In genomic region chr19:51019544-51019925, GRCh38 we compare ENCODE assay signal across 11 cellular contexts. TPM values are rescaled to one million over a fixed set of nuclear protein-coding genes. Genes with fewer than 3 reads are reported as not detected.
DNase-seq lines count a peak whose midpoint lies in the region; ATAC-seq and TF ChIP-seq lines count a peak whose summit lies in the region.
"Had no signal": no experiment of that assay in that cellular context is flagged by ENCODE, and none has a peak within 500 bp of the region (broad histone marks: within the 10 kb centered on the region; RNA-seq: fewer than 3 reads in every experiment).

A gene with protein sequence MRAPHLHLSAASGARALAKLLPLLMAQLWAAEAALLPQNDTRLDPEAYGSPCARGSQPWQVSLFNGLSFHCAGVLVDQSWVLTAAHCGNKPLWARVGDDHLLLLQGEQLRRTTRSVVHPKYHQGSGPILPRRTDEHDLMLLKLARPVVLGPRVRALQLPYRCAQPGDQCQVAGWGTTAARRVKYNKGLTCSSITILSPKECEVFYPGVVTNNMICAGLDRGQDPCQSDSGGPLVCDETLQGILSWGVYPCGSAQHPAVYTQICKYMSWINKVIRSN (minus strand): TSS chr19:51019709. CDS start chr19:51019130, 579 bp downstream.

- peak within 1 kb of the TSS; percentile 2 for H3K4me3 ChIP-seq in colonic mucosa
- H3K4me3 ChIP-seq in mesodermal cell (ENCODE audit: extremely low read depth, insufficient read depth, low read length, poor library complexity, severe bottlenecking): peak within 1 kb of the TSS; percentile 24
- peak within 1 kb of the TSS; percentile 13 to 48 (median 34) for H3K4me3 ChIP-seq in upper lobe of left lung

- no peak for DNase-seq in activated naive CD4-positive, alpha-beta T cell treated with Interleukin-2 at 50 U/mL for 16 hours
- DNase-seq in colonic mucosa (no peak), upper lobe of left lung (peak in 1 of 2 donors; percentile 32), AML-193 (lab: John Stamatoyannopoulos, UW) (no peak)
- no peak for DNase-seq in stimulated activated CD4-positive, alpha-beta T cell treated with anti-CD3 and anti-CD28 coated beads, Interleukin-2, amount 100 ng/mL, for 48 hours
- DNase-seq: activated CD8-positive, alpha-beta memory T cell treated with anti-CD3 and anti-CD28 coated beads, Interleukin-2, amount 50 U/mL, for 4 hours; BE2C had no signal

- H3K9ac ChIP-seq in colonic mucosa (ENCODE audit: low read depth in 2 of 2, low read length in 2 of 2): no peak within 1 kb of the TSS

- no peak for TF ChIP-seq EP300 in upper lobe of left lung (IDR thresholded peaks at IDR 0.05)

- WGBS in mesodermal cell (ENCODE audit: insufficient coverage in 2 of 2), 2 experiments: 4 to 17% methylated on average over 4 to 8 of the region's 14 CpGs
- WGBS in upper lobe of left lung, 2 donors: 0 to 5% methylated on average over 3 to 10 of the region's 14 CpGs

- H3K27me3 ChIP-seq in colonic mucosa (peaks cover 26% of the 10 kb centered on the region), upper lobe of left lung (peaks cover 0 to 27% (median 12%) of the 10 kb centered on the region in 4 donors)

- no peaks in the 10 kb centered on the region for H3K9me3 Mint-ChIP-seq in activated naive CD4-positive, alpha-beta T cell treated with anti-CD3 and anti-CD28 coated beads, Interleukin-2, amount 50 U/mL, for 24 hours

- TF ChIP-seq CTCF in colonic mucosa (IDR thresholded peaks at IDR 0.05) (no peak), upper lobe of left lung (IDR thresholded peaks at IDR 0.05) (no peak)

- H3K27ac Mint-ChIP-seq in activated naive CD4-positive, alpha-beta T cell treated with anti-CD3 and anti-CD28 coated beads, Interleukin-2, amount 50 U/mL, for 24 hours: no peak within 1 kb of the TSS

- no peak for ATAC-seq in upper lobe of left lung (ENCODE audit: low FRiP score in 2 of 2)
- ATAC-seq in GM21717 (IDR thresholded peaks at IDR 0.05; ENCODE audit: unreplicated experiment): no peak

- H3K27me3 Mint-ChIP-seq in activated naive CD4-positive, alpha-beta T cell treated with anti-CD3 and anti-CD28 coated beads, Interleukin-2, amount 50 U/mL, for 24 hours: peaks cover 33% of the 10 kb centered on the region

- H3K36me3 ChIP-seq in colonic mucosa (no peaks in the 10 kb centered on the region), mesodermal cell (ENCODE audit: control insufficient read depth, insufficient read depth, low read length) (no peaks in the 10 kb centered on the region), upper lobe of left lung (no peaks in the 10 kb centered on the region)
- H3K36me3 ChIP-seq: BE2C had no signal

- TF ChIP-seq POLR2A in upper lobe of left lung (IDR thresholded peaks at IDR 0.05): no peak

- intact Hi-C loops in colonic mucosa (cut with DNase I): no loop called here

- H3K4me1 ChIP-seq in colonic mucosa (peaks cover 7% of the 10 kb centered on the region), mesodermal cell (ENCODE audit: control insufficient read depth, insufficient read depth, low read length, poor library complexity, severe bottlenecking) (no peaks in the 10 kb centered on the region), upper lobe of left lung (peaks cover 8 to 39% (median 20%) of the 10 kb centered on the region in 4 donors)
- H3K4me1 ChIP-seq: BE2C had no signal

- peaks cover 2% of the 10 kb centered on the region for H3K36me3 Mint-ChIP-seq in activated naive CD4-positive, alpha-beta T cell treated with anti-CD3 and anti-CD28 coated beads, Interleukin-2, amount 50 U/mL, for 24 hours

- peak within 1 kb of the TSS; percentile 23 for H3K4me3 Mint-ChIP-seq in activated naive CD4-positive, alpha-beta T cell treated with anti-CD3 and anti-CD28 coated beads, Interleukin-2, amount 50 U/mL, for 24 hours

- H3K9me3 ChIP-seq in colonic mucosa (no peaks in the 10 kb centered on the region), mesodermal cell (ENCODE audit: control insufficient read depth, low read length) (no peaks in the 10 kb centered on the region), upper lobe of left lung (no peaks in the 10 kb centered on the region)
- H3K9me3 ChIP-seq: BE2C had no signal

- H3K27ac ChIP-seq in colonic mucosa: no peak within 1 kb of the TSS
- H3K27ac ChIP-seq in mesodermal cell (ENCODE audit: low read depth, low read length, severe bottlenecking): no peak within 1 kb of the TSS
- peak within 1 kb of the TSS; percentile 37 to 74 (median 53) for H3K27ac ChIP-seq in upper lobe of left lung

- H3K4me1 Mint-ChIP-seq in activated naive CD4-positive, alpha-beta T cell treated with anti-CD3 and anti-CD28 coated beads, Interleukin-2, amount 50 U/mL, for 24 hours: peaks cover 17% of the 10 kb centered on the region

RNA-seq across cellular contexts. Expression of the gene that starts here (rescaled TPM):
- 1 to 10 TPM in 1 of 2 donors, under 1 TPM in 1; 0.40 to 1.1 TPM for total RNA-seq in colonic mucosa
- polyA plus RNA-seq in mesodermal cell (2013, experiment 1 of 2): 1.2 TPM
- polyA plus RNA-seq in mesodermal cell (2013, experiment 2 of 2): 1.1 TPM
- total RNA-seq in upper lobe of left lung: 10 to 100 TPM in 3 of 6 donors, 1 to 10 TPM in 2, not detected in 1; 4.8 to 21.7 (median 18.6) TPM
- total RNA-seq: lung microvascular endothelial cell had no signal

Comparison
In these comparisons a context has a peak if more than half of its experiments do, and no peak if none do; other contexts are left out.
1. H3K27ac ChIP-seq: peak in upper lobe of left lung (4 of 4); none in colonic mucosa (single experiment) and mesodermal cell (single experiment).
2. Peak in every context shown above with its lines, with median percentiles within 50 percentile points of each other: H3K4me3 ChIP-seq.